In genomic region chr1:226964611-226965486, GRCh38 we compare ENCODE assay signal across 13 cellular contexts.
"Had no signal": no experiment of that assay in that cellular context is flagged by ENCODE, and none has a peak within 500 bp of the region (broad histone marks: within the 10 kb centered on the region; RNA-seq: fewer than 3 reads in every experiment).

No MANE protein-coding gene starts in this region.

- H3K27me3 ChIP-seq: neural progenitor cell had no signal

- H3K4me2 ChIP-seq: neural progenitor cell had no signal

- DNase-seq: activated CD4-positive, alpha-beta T cell treated with anti-CD3 and anti-CD28 coated beads for 36 hours; activated CD8-positive, alpha-beta memory T cell treated with anti-CD3 and anti-CD28 coated beads, Interleukin-2, amount 50 U/mL, for 4 hours; activated CD8-positive, alpha-beta T cell treated with anti-CD3 and anti-CD28 coated beads for 36 hours; activated T-cell treated with anti-CD3 and anti-CD28 coated beads, Interleukin-2, amount 50 U/mL, for 72 hours; central memory CD4-positive, alpha-beta T cell; cortex of kidney; effector memory CD8-positive, alpha-beta T cell; immature natural killer cell; stimulated activated CD4-positive, alpha-beta T cell treated with anti-CD3 and anti-CD28 coated beads, Interleukin-4, amount 100 ng/mL, for 1 hour; trophoblast cell had no signal

- H3K27ac ChIP-seq: epithelial cell of prostate, neural progenitor cell, VCaP had no signal

- ATAC-seq: activated CD4-positive, alpha-beta T cell treated with anti-CD3 and anti-CD28 coated beads for 36 hours; activated CD8-positive, alpha-beta T cell treated with anti-CD3 and anti-CD28 coated beads for 36 hours; activated T-cell treated with anti-CD3 and anti-CD28 coated beads, Interleukin-2, amount 50 U/mL, for 72 hours; effector memory CD8-positive, alpha-beta T cell had no signal

- H3K36me3 ChIP-seq: neural progenitor cell had no signal

- H2AFZ ChIP-seq: neural progenitor cell had no signal

- H3K4me3 ChIP-seq: neural progenitor cell had no signal

- H3K4me1 ChIP-seq: neural progenitor cell had no signal

- H3K9ac ChIP-seq: neural progenitor cell had no signal
